9 cellular contexts compared by ENCODE assay signal in genomic region chr16:67667434-67667816, GRCh38. TPM values are rescaled to one million over a fixed set of nuclear protein-coding genes. Genes with fewer than 3 reads are reported as not detected.
DNase-seq lines count a peak whose midpoint lies in the region; ATAC-seq and TF ChIP-seq lines count a peak whose summit lies in the region.
"Had no signal": no experiment of that assay in that cellular context is flagged by ENCODE, and none has a peak within 500 bp of the region (broad histone marks: within the 10 kb centered on the region; RNA-seq: fewer than 3 reads in every experiment).

No MANE protein-coding gene starts in this region.

- TF ChIP-seq CTCF in heart left ventricle (IDR thresholded peaks at IDR 0.05) = no peak
- no peak for TF ChIP-seq CTCF in brain microvascular endothelial cell (IDR thresholded peaks at IDR 0.05; ENCODE audit: low read depth, low read length, missing control alignments)
- TF ChIP-seq CTCF in vagina (IDR thresholded peaks at IDR 0.05) = no peak

- H3K9me3 ChIP-seq in heart left ventricle (no peaks in the 10 kb centered on the region), mucosa of rectum (ENCODE audit: control insufficient read depth in 2 of 2, low read length in 2 of 2) (no peaks in the 10 kb centered on the region), vagina (no peaks in the 10 kb centered on the region)

- TF ChIP-seq POLR2A in heart left ventricle (IDR thresholded peaks at IDR 0.05) = no peak
- TF ChIP-seq POLR2A in vagina (IDR thresholded peaks at IDR 0.05) = no peak

- peaks cover 4 to 34% (median 22%) of the 10 kb centered on the region in 12 donors for H3K4me1 ChIP-seq in heart left ventricle
- peaks cover 20 to 23% of the 10 kb centered on the region in 2 donors for H3K4me1 ChIP-seq in mucosa of rectum (ENCODE audit: control insufficient read depth in 2 of 2, insufficient read depth in 2 of 2, low read length in 2 of 2)
- H3K4me1 ChIP-seq in vagina = peaks cover 36% of the 10 kb centered on the region

- in situ Hi-C loops in brain microvascular endothelial cell (cut with HindIII; ENCODE audit: low pct_ligation_motif_present, low sequenced_read_pairs) = no loop called here

- DNase-seq in heart left ventricle (no peak), Right ventricle myocardium inferior (ENCODE audit: missing footprints) (no peak), brain microvascular endothelial cell (no peak), vagina (ENCODE audit: extremely low spot score in 2 of 2) (no peak), HUDEP-2 (lab: John Stamatoyannopoulos, UW; ENCODE audit: unreplicated experiment in 76 of 76) (no peak), HT-29 (ENCODE audit: low spot score) (no peak), dermis blood vessel endothelial cell (no peak)

- no peak for ATAC-seq in heart left ventricle
- ATAC-seq in Right ventricle myocardium inferior = no peak

- 23 to 37% (median 30%) methylated on average over 6 to 13 of the region's 13 CpGs for WGBS in heart left ventricle, 4 donors

- H3K27ac ChIP-seq in heart left ventricle (peak overlapping the region; percentile 73 to 94 (median 89)), brain microvascular endothelial cell (no peak overlapping the region), mucosa of rectum (ENCODE audit: low read depth in 2 of 2, low read length in 2 of 2) (peak overlapping the region; percentile 62 to 74), vagina (peak overlapping the region; percentile 90)

- intact Hi-C loops in heart left ventricle (cut with DNase I) = loop anchor here in 8 of 10 donors (2.0 to 10.0 kb wide), 5 partner anchors 105 to 167 kb away; partner anchors contain the start of gene CTCF (in 5 of the 8)
- intact Hi-C loops in Right ventricle myocardium inferior (cut with DNase I) = loop anchor here (1.0 kb wide), 1 partner anchor 105 kb away; the partner anchor contains the start of gene CTCF
- intact Hi-C loops in vagina (cut with DNase I) = loop anchor here (2.0 kb wide), 1 partner anchor 105 kb away; the partner anchor contains the start of gene CTCF

- H3K27me3 ChIP-seq in heart left ventricle (no peaks in the 10 kb centered on the region), brain microvascular endothelial cell (replicated peaks) (no peaks in the 10 kb centered on the region), mucosa of rectum (ENCODE audit: control insufficient read depth in 2 of 2, insufficient read depth in 2 of 2, low read length in 2 of 2) (no peaks in the 10 kb centered on the region), vagina (no peaks in the 10 kb centered on the region)

- H3K4me3 ChIP-seq in heart left ventricle (peak overlapping the region; percentile 65 to 94 (median 77)), brain microvascular endothelial cell (ENCODE audit: low read depth, low read length) (peak overlapping the region; percentile 66), mucosa of rectum (ENCODE audit: low read length in 2 of 2) (peak overlapping the region; percentile 68 to 71), vagina (peak overlapping the region; percentile 67 to 78)

- H3K9ac ChIP-seq in mucosa of rectum (ENCODE audit: low read depth in 1 of 2, low read length in 2 of 2) = peak overlapping the region; percentile 24 to 62

- H3K36me3 ChIP-seq in heart left ventricle (peaks cover 0 to 10% (median 0%) of the 10 kb centered on the region in 9 donors), brain microvascular endothelial cell (replicated peaks) (no peaks in the 10 kb centered on the region), mucosa of rectum (ENCODE audit: control insufficient read depth in 2 of 2, insufficient read depth in 2 of 2, low read length in 2 of 2) (no peaks in the 10 kb centered on the region), vagina (no peaks in the 10 kb centered on the region)

RNA-seq across cellular contexts. Expression of gene C16orf86, which starts 0.8 kb away (rescaled TPM):
- total RNA-seq in heart left ventricle (10 to 100 TPM in 1 of 9 donors, 1 to 10 TPM in 8; 3.5 to 11.6 (median 4.3) TPM), Right ventricle myocardium inferior (3.0 TPM), vagina (10.3 TPM), dermis blood vessel endothelial cell (3.7 and 3.9 TPM in 2 replicates)
- 1 to 10 TPM; 2.1 to 4.4 TPM for polyA plus RNA-seq in heart left ventricle
- total RNA-seq in HT-29 (2014; rRNA removed; shearing (Covaris generic)) = 0.38 and 0.99 TPM in 2 replicates
- total RNA-seq: G401 had no signal

RNA-seq across cellular contexts. Expression of gene ENKD1, which starts 0.9 kb away (rescaled TPM):
- total RNA-seq in heart left ventricle (10 to 100 TPM in 4 of 9 donors, 1 to 10 TPM in 5; 7.6 to 15.6 (median 8.6) TPM), Right ventricle myocardium inferior (9.9 TPM), vagina (14.7 TPM), dermis blood vessel endothelial cell (18.1 and 20.1 TPM in 2 replicates)
- polyA plus RNA-seq in heart left ventricle = 10 to 100 TPM; 11.8 to 26.9 TPM
- total RNA-seq in HT-29 (2014; rRNA removed; shearing (Covaris generic)) = 52.6 and 58.8 TPM in 2 replicates

RNA-seq across cellular contexts. Expression of gene PARD6A, which starts 6.7 kb away (rescaled TPM):
- total RNA-seq in heart left ventricle (1 to 10 TPM; 1.7 to 5.6 (median 2.9) TPM), Right ventricle myocardium inferior (3.7 TPM), vagina (1.2 TPM), dermis blood vessel endothelial cell (6.3 and 7.0 TPM in 2 replicates)
- 1 to 10 TPM; 2.7 to 7.0 TPM for polyA plus RNA-seq in heart left ventricle
- 24.9 and 38.1 TPM in 2 replicates for total RNA-seq in HT-29 (2014; rRNA removed; shearing (Covaris generic))

RNA-seq across cellular contexts. Expression of gene ACD, which starts 7.4 kb away (rescaled TPM):
- total RNA-seq in heart left ventricle (10 to 100 TPM in 4 of 9 donors, 1 to 10 TPM in 5; 6.2 to 19.9 (median 9.5) TPM), Right ventricle myocardium inferior (9.7 TPM), vagina (38.8 TPM), dermis blood vessel endothelial cell (14.5 and 17.8 TPM in 2 replicates)
- 10 to 100 TPM in 1 of 2 donors, 1 to 10 TPM in 1; 7.8 to 15.6 TPM for polyA plus RNA-seq in heart left ventricle
- 79.6 and 82.2 TPM in 2 replicates for total RNA-seq in HT-29 (2014; rRNA removed; shearing (Covaris generic))

RNA-seq across cellular contexts. Expression of gene CARMIL2, which starts 22.5 kb away (rescaled TPM):
- 1 to 10 TPM in 3 of 9 donors, under 1 TPM in 4, not detected in 2; 0.27 to 1.7 (median 0.60) TPM for total RNA-seq in heart left ventricle
- polyA plus RNA-seq in heart left ventricle = under 1 TPM; 0.21 to 0.30 TPM
- total RNA-seq in Right ventricle myocardium inferior = 0.30 TPM
- total RNA-seq in vagina = 5.6 TPM
- total RNA-seq in HT-29 (2014; rRNA removed; shearing (Covaris generic)) = 0.81 and 2.7 TPM in 2 replicates
- 0.56 and 0.85 TPM in 2 replicates for total RNA-seq in dermis blood vessel endothelial cell
